15 cellular contexts compared by ENCODE assay signal in genomic region chr17:83085103-83085502, GRCh38. TPM values are rescaled to one million over a fixed set of nuclear protein-coding genes. Genes with fewer than 3 reads are reported as not detected.
A peak's percentile ranks its signal among the peaks of the same experiment; 100 is the strongest.
DNase-seq lines count a peak whose midpoint lies in the region; ATAC-seq and TF ChIP-seq lines count a peak whose summit lies in the region.
"Had no signal": no experiment of that assay in that cellular context is flagged by ENCODE, and none has a peak within 500 bp of the region (broad histone marks: within the 10 kb centered on the region; RNA-seq: fewer than 3 reads in every experiment).

No MANE protein-coding gene starts in this region.

- intact Hi-C loops in activated T-helper 2 cell treated with anti-CD3 and anti-CD28 coated beads, Interferon-gamma antibody, Interleukin-2, Interleukin-4, amounts not matched to agents 10 μg/mL and 5 μg/mL and 100 μg/mL, durations not matched to agents 14 hours and 24 hours and 36 hours (cut with micrococcal nuclease) = no loop called here
- intact Hi-C loops in tibial artery (cut with DNase I; ENCODE audit: low total_unique reads) = no loop called here

- H3K4me3 ChIP-seq in SK-N-SH (ENCODE audit: low read depth in 2 of 2, low read length in 1 of 2) (no peak overlapping the region), mesenchymal stem cell (ENCODE audit: insufficient read depth in 1 of 2, low read depth in 1 of 2, low read length in 2 of 2) (peak overlapping the region in 1 of 2 experiments; percentile 73), tibial artery (no peak overlapping the region)
- H3K4me3 ChIP-seq: esophagus muscularis mucosa, HAP-1 had no signal

- peaks cover 30% of the 10 kb centered on the region for H3F3A ChIP-seq in SK-N-SH (replicated peaks; ENCODE audit: insufficient read depth)

- CTCF ChIA-PET in SK-N-SH (lab: Yijun Ruan, JAX) = interaction anchor here (1.1 to 1.6 kb wide), 3 partner anchors 10 to 310 kb away, joined by 3 to 4 read pairs (median 3); no protein-coding TSS in a partner anchor

- TF ChIP-seq RAD21 in SK-N-SH (IDR thresholded peaks at IDR 0.05; ENCODE audit: low read length) = no peak

- no peak overlapping the region for H2AFZ ChIP-seq in SK-N-SH (ENCODE audit: low read depth)
- H2AFZ ChIP-seq in mesenchymal stem cell (ENCODE audit: low read depth, low read length) = no peak overlapping the region

- no peak overlapping the region for H3K14ac ChIP-seq in mesenchymal stem cell (ENCODE audit: low read length in 2 of 2)

- H3K9me3 ChIP-seq in SK-N-SH (no peaks in the 10 kb centered on the region), mesenchymal stem cell (ENCODE audit: control insufficient read depth, low read length) (no peaks in the 10 kb centered on the region), tibial artery (no peaks in the 10 kb centered on the region)
- H3K9me3 ChIP-seq: esophagus muscularis mucosa, HAP-1 had no signal

- peaks cover 20% of the 10 kb centered on the region for H3K79me1 ChIP-seq in mesenchymal stem cell (replicated peaks; ENCODE audit: low read length, poor library complexity, severe bottlenecking)

- H3K23ac ChIP-seq in mesenchymal stem cell (ENCODE audit: low read length in 2 of 2) = no peak overlapping the region

- H3K36me3 Mint-ChIP-seq in activated T-helper 2 cell treated with anti-CD3 and anti-CD28 coated beads, Interferon-gamma antibody, Interleukin-2, Interleukin-4, amounts not matched to agents 10 μg/mL and 5 μg/mL and 100 μg/mL, durations not matched to agents 14 hours and 24 hours and 36 hours (ENCODE audit: low read depth) = peaks cover 60% of the 10 kb centered on the region

- ATAC-seq in SK-N-SH treated with all-trans-retinoic acid at 6 μM for 48 hours = no peak
- ATAC-seq in GM21723 (IDR thresholded peaks at IDR 0.05; ENCODE audit: unreplicated experiment) = no peak
- no peak for ATAC-seq in GM18868 (IDR thresholded peaks at IDR 0.05; ENCODE audit: unreplicated experiment)

- no peak overlapping the region for H2BK15ac ChIP-seq in mesenchymal stem cell (ENCODE audit: low read depth, poor library complexity, severe bottlenecking)

- no peak overlapping the region for H3K18ac ChIP-seq in mesenchymal stem cell (ENCODE audit: low read depth in 1 of 2, low read length in 2 of 2)

- H3K4ac ChIP-seq in mesenchymal stem cell (ENCODE audit: low read depth in 1 of 2, low read length in 2 of 2) = peak overlapping the region in 1 of 2 experiments; percentile 13

- H3K36me3 ChIP-seq in SK-N-SH (replicated peaks in 1 of 2; ENCODE audit: control insufficient read depth in 1 of 2, insufficient read depth in 2 of 2, low read length in 1 of 2) (peaks cover 13 to 21% of the 10 kb centered on the region in 2 experiments), mesenchymal stem cell (ENCODE audit: control insufficient read depth in 1 of 2, insufficient read depth in 2 of 2, low read depth in 1 of 2, low read length in 2 of 2) (peaks cover 51 to 61% of the 10 kb centered on the region in 2 experiments), tibial artery (peaks cover 19 to 48% (median 30%) of the 10 kb centered on the region in 3 donors)

- peaks cover 39% of the 10 kb centered on the region for H3K4me1 Mint-ChIP-seq in activated T-helper 2 cell treated with anti-CD3 and anti-CD28 coated beads, Interferon-gamma antibody, Interleukin-2, Interleukin-4, amounts not matched to agents 10 μg/mL and 5 μg/mL and 100 μg/mL, durations not matched to agents 14 hours and 24 hours and 36 hours (ENCODE audit: low read depth)

- H3K79me2 ChIP-seq in SK-N-SH (ENCODE audit: insufficient read depth) = peaks cover 86% of the 10 kb centered on the region

- DNase-seq in SK-N-SH (no peak), mesenchymal stem cell (no peak), tibial artery (no peak)
- DNase-seq in activated T-helper 2 cell treated with anti-CD3 and anti-CD28 coated beads, Interferon-gamma antibody, Interleukin-2, Interleukin-4, amounts not matched to agents 10 μg/mL and 5 μg/mL and 100 μg/mL, durations not matched to agents 14 hours and 24 hours and 36 hours (ENCODE audit: low spot score) = no peak
- no peak for DNase-seq in activated naive CD4-positive, alpha-beta T cell treated with Interleukin-2 at 50 U/mL for 16 hours
- DNase-seq: 8988T; activated naive CD4-positive, alpha-beta T cell; CD4-positive, alpha-beta memory T cell; dermis blood vessel endothelial cell; NCI-H2081 had no signal

- TF ChIP-seq CTCF in SK-N-SH (IDR thresholded peaks at IDR 0.05) = no peak
- no peak for TF ChIP-seq CTCF in tibial artery (IDR thresholded peaks at IDR 0.05)

- WGBS in SK-N-SH (ENCODE audit: low lambda C conversion rate) = 98% methylated on average over 13 of the region's 22 CpGs
- 94% methylated on average over 21 of the region's 22 CpGs for WGBS in mesenchymal stem cell

- H3K4me2 ChIP-seq in SK-N-SH = peak overlapping the region; percentile 97
- no peak overlapping the region for H3K4me2 ChIP-seq in mesenchymal stem cell (ENCODE audit: low read length, poor library complexity, severe bottlenecking)

- H2AK5ac ChIP-seq in mesenchymal stem cell (ENCODE audit: low read length, severe bottlenecking) = peak overlapping the region; percentile 99

- H3K4me3 Mint-ChIP-seq in activated T-helper 2 cell treated with anti-CD3 and anti-CD28 coated beads, Interferon-gamma antibody, Interleukin-2, Interleukin-4, amounts not matched to agents 10 μg/mL and 5 μg/mL and 100 μg/mL, durations not matched to agents 14 hours and 24 hours and 36 hours (ENCODE audit: low read depth) = peak overlapping the region; percentile 17

- peak overlapping the region; percentile 80 for H2BK5ac ChIP-seq in mesenchymal stem cell (ENCODE audit: low read depth, low read length, poor library complexity, severe bottlenecking)

- H3K27ac ChIP-seq in SK-N-SH (ENCODE audit: low read depth in 2 of 2, low read length in 1 of 2) = peak overlapping the region in 1 of 2 experiments; percentile 93; a peak in 1 of 4 replicates
- H3K27ac ChIP-seq in mesenchymal stem cell (ENCODE audit: low read length, poor library complexity, severe bottlenecking) = no peak overlapping the region
- H3K27ac ChIP-seq in tibial artery = peak overlapping the region; percentile 93 to 97

- H3K27me3 Mint-ChIP-seq in activated T-helper 2 cell treated with anti-CD3 and anti-CD28 coated beads, Interferon-gamma antibody, Interleukin-2, Interleukin-4, amounts not matched to agents 10 μg/mL and 5 μg/mL and 100 μg/mL, durations not matched to agents 14 hours and 24 hours and 36 hours (ENCODE audit: low read depth) = no peaks in the 10 kb centered on the region
- H3K27me3 Mint-ChIP-seq: CD4-positive, alpha-beta memory T cell had no signal

- no peaks in the 10 kb centered on the region for H3K9me3 Mint-ChIP-seq in activated T-helper 2 cell treated with anti-CD3 and anti-CD28 coated beads, Interferon-gamma antibody, Interleukin-2, Interleukin-4, amounts not matched to agents 10 μg/mL and 5 μg/mL and 100 μg/mL, durations not matched to agents 14 hours and 24 hours and 36 hours

- no peak overlapping the region for H4K91ac ChIP-seq in mesenchymal stem cell (ENCODE audit: low read length)

- H3K27me3 ChIP-seq in SK-N-SH (ENCODE audit: insufficient read depth) (no peaks in the 10 kb centered on the region), mesenchymal stem cell (ENCODE audit: control insufficient read depth in 1 of 2, insufficient read depth in 1 of 2, low read length in 2 of 2) (no peaks in the 10 kb centered on the region), tibial artery (no peaks in the 10 kb centered on the region)

- H3K4me1 ChIP-seq in SK-N-SH (ENCODE audit: control insufficient read depth in 1 of 2, insufficient read depth in 2 of 2, low read depth in 1 of 2, low read length in 1 of 2) (peaks cover 31 to 35% of the 10 kb centered on the region in 2 experiments), mesenchymal stem cell (ENCODE audit: control insufficient read depth, insufficient read depth, low read depth, low read length) (peaks cover 79% of the 10 kb centered on the region), tibial artery (peaks cover 0 to 89% (median 79%) of the 10 kb centered on the region in 4 donors)

- no peak overlapping the region for H3K27ac Mint-ChIP-seq in activated T-helper 2 cell treated with anti-CD3 and anti-CD28 coated beads, Interferon-gamma antibody, Interleukin-2, Interleukin-4, amounts not matched to agents 10 μg/mL and 5 μg/mL and 100 μg/mL, durations not matched to agents 14 hours and 24 hours and 36 hours

- H3K9me2 ChIP-seq in SK-N-SH = no peaks in the 10 kb centered on the region

- no peak overlapping the region for H4K8ac ChIP-seq in mesenchymal stem cell (ENCODE audit: low read length)

- POLR2A ChIA-PET in SK-N-SH (lab: Yijun Ruan, JAX) = no interaction called here

- TF ChIP-seq EP300 in SK-N-SH (IDR thresholded peaks at IDR 0.05; ENCODE audit: borderline replicate concordance in 1 of 2, low read depth in 1 of 2, low read length in 1 of 2) = no peak

- no peak overlapping the region for H3K9ac ChIP-seq in SK-N-SH
- peak overlapping the region; percentile 92 for H3K9ac ChIP-seq in mesenchymal stem cell (ENCODE audit: low read length)

- H2BK12ac ChIP-seq in mesenchymal stem cell (ENCODE audit: low read length in 2 of 2) = no peak overlapping the region

- H4K20me1 ChIP-seq in SK-N-SH (ENCODE audit: insufficient read depth) = peaks cover 83% of the 10 kb centered on the region

- no peak overlapping the region for H2BK120ac ChIP-seq in mesenchymal stem cell (ENCODE audit: low read depth, low read length)

TF ChIP-seq in SK-N-SH, 30 proteins besides CTCF, POLR2A, EP300 and RAD21 (continues in another document):
- TF ChIP-seq MXI1 (IDR thresholded peaks at IDR 0.05; ENCODE audit: low read depth, low read length) (no peak), EZH2phosphoT487 (IDR thresholded peaks at IDR 0.05; ENCODE audit: borderline replicate concordance, low read depth) (no peak)

TF ChIP-seq in SK-N-SH treated with all-trans-retinoic acid at 6 μM for 48 hours, 23 proteins besides CTCF, POLR2A, EP300 and RAD21:
- TF ChIP-seq ZFP3 (CRISPR knock-in tag; IDR thresholded peaks at IDR 0.05) = no peak
- TF ChIP-seq CSDC2 (CRISPR knock-in tag; IDR thresholded peaks at IDR 0.05) = no peak

RNA-seq across cellular contexts. Expression of gene METRNL, which starts 5.7 kb away (rescaled TPM):
- polyA plus RNA-seq in SK-N-SH (2012; rRNA removed) = 50.8 and 75.5 TPM in 2 replicates
- 31.7 and 51.3 TPM in 2 replicates for polyA plus RNA-seq in SK-N-SH (2012; cell fraction: cytosol; rRNA removed)
- polyA plus RNA-seq in SK-N-SH (2012; cell fraction: nucleus; rRNA removed) = 56.5 and 122 TPM in 2 replicates
- 71.0 and 74.7 TPM in 2 replicates for total RNA-seq in activated T-helper 2 cell treated with anti-CD3 and anti-CD28 coated beads, Interferon-gamma antibody, Interleukin-2, Interleukin-4, amounts not matched to agents 10 μg/mL and 5 μg/mL and 100 μg/mL, durations not matched to agents 14 hours and 24 hours and 36 hours
- 15.1 TPM for polyA plus RNA-seq in mesenchymal stem cell (2013, experiment 1 of 2)
- 14.1 TPM for polyA plus RNA-seq in mesenchymal stem cell (2013, experiment 2 of 2)
